19 cellular contexts compared by ENCODE assay signal in the genomic region with DNA sequence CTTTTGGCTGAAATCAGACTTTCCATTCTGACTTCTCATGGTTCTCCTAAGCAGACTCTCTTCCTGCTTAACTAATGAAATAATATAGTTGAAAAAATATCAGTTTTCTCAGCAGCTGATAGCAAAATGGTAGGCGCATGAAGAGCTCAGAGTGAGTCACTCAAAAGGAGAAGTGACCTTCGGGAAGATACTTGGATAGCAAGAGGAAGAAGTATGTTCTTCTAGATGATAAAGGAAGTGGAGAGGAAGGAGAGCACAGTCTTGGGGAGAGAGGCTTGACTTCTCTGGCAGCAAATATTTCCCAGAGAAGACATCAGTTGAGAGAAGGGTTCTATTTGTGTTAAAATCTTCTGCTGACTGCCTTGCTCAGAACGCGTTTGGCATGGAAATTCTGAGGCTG.
"Had no signal": no experiment of that assay in that cellular context is flagged by ENCODE, and none has a peak within 500 bp of the region (broad histone marks: within the 10 kb centered on the region; RNA-seq: fewer than 3 reads in every experiment).

No MANE protein-coding gene starts in this region.

- H3K36me3 ChIP-seq: esophagus squamous epithelium, heart right ventricle, left lung, neural progenitor cell, prostate gland, tibial artery had no signal

- DNase-seq: activated CD4-positive, alpha-beta T cell treated with anti-CD3 and anti-CD28 coated beads, Interleukin-2, amount 50 U/mL, for 1 hour; activated CD4-positive, CD25-positive, alpha-beta regulatory T cell treated with anti-CD3 and anti-CD28 coated beads, Interleukin-2, amount 50 U/mL, for 72 hours; activated CD8-positive, alpha-beta memory T cell treated with anti-CD3 and anti-CD28 coated beads for 24 hours; activated gamma-delta T cell; amniotic stem cell; effector memory CD8-positive, alpha-beta T cell; esophagus squamous epithelium; heart right ventricle; mammary epithelial cell; right cardiac atrium; stimulated activated CD4-positive, alpha-beta T cell treated with anti-CD3 and anti-CD28 coated beads, Interleukin-2, amount 100 ng/mL, for 24 hours; stimulated activated naive CD4-positive, alpha-beta T cell treated with Interleukin-2 at 50 U/mL for 16 hours; T-helper 9 cell; tibial artery had no signal

- H3K4me3 ChIP-seq: esophagus squamous epithelium, heart right ventricle, left lung, neural progenitor cell, prostate gland, tibial artery had no signal

- H3K4me1 Mint-ChIP-seq: neural progenitor cell had no signal

- H3K9me3 ChIP-seq: esophagus squamous epithelium, heart right ventricle, left lung, prostate gland, tibial artery had no signal

- H3K9me3 Mint-ChIP-seq: neural progenitor cell had no signal

- H3K4me1 ChIP-seq: esophagus squamous epithelium, heart right ventricle, left lung, neural progenitor cell, prostate gland, tibial artery had no signal

- H3K27ac Mint-ChIP-seq: activated naive CD8-positive, alpha-beta T cell; effector memory CD8-positive, alpha-beta T cell; neural progenitor cell had no signal

- H3K27me3 Mint-ChIP-seq: activated naive CD8-positive, alpha-beta T cell; effector memory CD8-positive, alpha-beta T cell had no signal

- H3K27ac ChIP-seq: esophagus squamous epithelium, heart right ventricle, left lung, neural progenitor cell, prostate gland, tibial artery, VCaP had no signal

- H3K27me3 ChIP-seq: esophagus squamous epithelium, heart right ventricle, left lung, neural progenitor cell, tibial artery had no signal

- H3K36me3 Mint-ChIP-seq: activated naive CD8-positive, alpha-beta T cell had no signal

- ATAC-seq: effector memory CD8-positive, alpha-beta T cell; heart right ventricle; left lung; right cardiac atrium had no signal

- H3K4me3 Mint-ChIP-seq: activated naive CD8-positive, alpha-beta T cell; effector memory CD8-positive, alpha-beta T cell; neural progenitor cell had no signal
